ENCODE assay signal across 21 cellular contexts in the genomic region with DNA sequence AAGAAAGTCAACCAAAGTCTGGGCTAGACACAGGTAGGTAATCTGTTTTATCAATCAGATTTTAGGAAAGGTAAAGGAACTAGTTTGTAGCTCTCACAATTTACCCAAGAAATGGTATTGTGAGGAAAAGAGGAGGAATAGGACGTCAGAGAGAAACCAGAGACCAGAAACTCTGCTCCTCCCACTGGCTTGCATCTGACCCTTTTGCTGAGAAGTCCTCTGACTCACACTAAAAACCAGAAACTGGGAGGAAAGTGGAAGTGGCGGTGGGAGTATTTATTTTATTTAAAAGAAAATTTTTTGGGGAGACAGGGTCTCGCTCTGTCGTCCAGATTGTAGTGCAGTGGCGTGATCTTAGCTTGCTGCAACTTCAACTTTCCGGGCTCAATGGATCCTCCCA. TPM values are rescaled to one million over a fixed set of nuclear protein-coding genes. Genes with fewer than 3 reads are reported as not detected.
DNase-seq lines count a peak whose midpoint lies in the region; ATAC-seq and TF ChIP-seq lines count a peak whose summit lies in the region.
"Had no signal": no experiment of that assay in that cellular context is flagged by ENCODE, and none has a peak within 500 bp of the region (broad histone marks: within the 10 kb centered on the region; RNA-seq: fewer than 3 reads in every experiment).

No MANE protein-coding gene starts in this region.

- H3K14ac ChIP-seq in IMR-90 (replicated peaks; ENCODE audit: low read depth, low read length) (no peak overlapping the region), mesenchymal stem cell (ENCODE audit: low read length in 2 of 2) (no peak overlapping the region)

- H3K4ac ChIP-seq in IMR-90 (ENCODE audit: low read depth, low read length) (peak overlapping the region; percentile 78; the same call in 1 of the 2 replicates), mesenchymal stem cell (ENCODE audit: low read depth in 1 of 2, low read length in 2 of 2) (no peak overlapping the region)

- H4K20me1 ChIP-seq in IMR-90 (ENCODE audit: insufficient read depth, low read length), result no peaks in the 10 kb centered on the region

- H3K4me2 ChIP-seq in IMR-90 (ENCODE audit: low read depth, low read length) (peak overlapping the region; percentile 58; the same call in 1 of the 2 replicates), mesenchymal stem cell (ENCODE audit: low read length, poor library complexity, severe bottlenecking) (no peak overlapping the region)

- BruUV-seq in IMR-90 (replicated peaks; lab: Mats Ljungman, UMichigan), result no TSS peak

- peak; percentile 91 for ATAC-seq in IMR-90 (ENCODE audit: low read depth)
- no peak for ATAC-seq in GM18868 (IDR thresholded peaks at IDR 0.05; ENCODE audit: unreplicated experiment)
- ATAC-seq: activated CD8-positive, alpha-beta T cell treated with anti-CD3 and anti-CD28 coated beads, Interleukin-2, amount 10 ng/mL, durations not matched to agents 7 days and 5 days; left cardiac atrium; Panc1; stimulated activated naive CD8-positive, alpha-beta T cell treated with anti-CD3 and anti-CD28 coated beads, Interleukin-15, amount 100 ng/mL, for 72 hours had no signal

- no peak for TF ChIP-seq RAD21 in IMR-90 (IDR thresholded peaks at IDR 0.05; ENCODE audit: low read length)

- H3K4me3 ChIP-seq in IMR-90 (ENCODE audit: insufficient read depth, low read depth, low read length) (no peak overlapping the region), mesenchymal stem cell (ENCODE audit: insufficient read depth in 1 of 2, low read depth in 1 of 2, low read length in 2 of 2) (no peak overlapping the region)
- H3K4me3 ChIP-seq: vagina had no signal

- H3K4me1 ChIP-seq in IMR-90 (ENCODE audit: control insufficient read depth, insufficient read depth, low read length), result peaks cover 5% of the 10 kb centered on the region
- H3K4me1 ChIP-seq in mesenchymal stem cell (ENCODE audit: control insufficient read depth, insufficient read depth, low read depth, low read length), result peaks cover 7% of the 10 kb centered on the region
- H3K4me1 ChIP-seq: vagina had no signal

- intact Hi-C loops in IMR-90 (cut with micrococcal nuclease), result no loop called here

- H2AFZ ChIP-seq in IMR-90 (replicated peaks; ENCODE audit: low read length, poor library complexity) (no peak overlapping the region), mesenchymal stem cell (ENCODE audit: low read depth, low read length) (no peak overlapping the region)

- H3K79me1 ChIP-seq in IMR-90 (ENCODE audit: low read depth in 1 of 2, low read length in 2 of 2) (peaks cover 0 to 14% of the 10 kb centered on the region in 2 experiments; a peak in 2 of 4 replicates), mesenchymal stem cell (replicated peaks; ENCODE audit: low read length, poor library complexity, severe bottlenecking) (peaks cover 22% of the 10 kb centered on the region)

- H2BK120ac ChIP-seq in IMR-90 (ENCODE audit: low read depth, low read length), result no peak overlapping the region; the same call in 1 of the 2 replicates
- no peak overlapping the region for H2BK120ac ChIP-seq in mesenchymal stem cell (ENCODE audit: low read depth, low read length)

- H3K36me3 ChIP-seq in IMR-90 (ENCODE audit: control insufficient read depth, insufficient read depth, low read length), result peaks cover 14% of the 10 kb centered on the region
- peaks cover 33 to 37% of the 10 kb centered on the region in 2 experiments for H3K36me3 ChIP-seq in mesenchymal stem cell (ENCODE audit: control insufficient read depth in 1 of 2, insufficient read depth in 2 of 2, low read depth in 1 of 2, low read length in 2 of 2)

- WGBS in IMR-90 (ENCODE audit: extremely low coverage in 2 of 2, insufficient read length in 1 of 2), 2 experiments, result no CpG with 5 or more reads among the region's 6 CpGs
- 88% methylated on average over 5 of the region's 6 CpGs for WGBS in mesenchymal stem cell

- H3K23ac ChIP-seq in IMR-90 (ENCODE audit: low read depth, low read length), result no peak overlapping the region
- no peak overlapping the region for H3K23ac ChIP-seq in mesenchymal stem cell (ENCODE audit: low read length in 2 of 2)

- H2BK15ac ChIP-seq in IMR-90 (ENCODE audit: low read depth, low read length) (no peak overlapping the region), mesenchymal stem cell (ENCODE audit: low read depth, poor library complexity, severe bottlenecking) (no peak overlapping the region)

- TF ChIP-seq CTCF in IMR-90 (conservative IDR thresholded peaks at IDR 0.05; ENCODE audit: low read depth, low read length), result no peak

- H3K27me3 ChIP-seq in IMR-90 (ENCODE audit: control insufficient read depth, insufficient read depth, low read length) (no peaks in the 10 kb centered on the region), mesenchymal stem cell (ENCODE audit: control insufficient read depth in 1 of 2, insufficient read depth in 1 of 2, low read length in 2 of 2) (no peaks in the 10 kb centered on the region)
- H3K27me3 ChIP-seq: vagina had no signal

- no peak overlapping the region for H4K91ac ChIP-seq in IMR-90 (ENCODE audit: insufficient read depth, low read depth, low read length)
- H4K91ac ChIP-seq in mesenchymal stem cell (ENCODE audit: low read length), result no peak overlapping the region

- POLR2A ChIA-PET in IMR-90 (lab: Charles Lee; ENCODE audit: unreplicated experiment), result no interaction called here

- peak overlapping the region; percentile 24; the same call in 1 of the 2 replicates for H3K18ac ChIP-seq in IMR-90 (ENCODE audit: low read depth, low read length)
- H3K18ac ChIP-seq in mesenchymal stem cell (ENCODE audit: low read depth in 1 of 2, low read length in 2 of 2), result no peak overlapping the region

- in situ Hi-C loops in IMR-90 (cut with MboI; ENCODE audit: low sequenced_read_pairs), result no loop called here

- H3K56ac ChIP-seq in IMR-90 (ENCODE audit: extremely low read depth, insufficient read depth, low read length), result no peak overlapping the region

- peak overlapping the region; percentile 81 for H3K27ac ChIP-seq in IMR-90 (ENCODE audit: insufficient read depth, low read length)
- no peak overlapping the region for H3K27ac ChIP-seq in mesenchymal stem cell (ENCODE audit: low read length, poor library complexity, severe bottlenecking)
- H3K27ac ChIP-seq: vagina, VCaP had no signal

- CTCF ChIA-PET in IMR-90 (lab: Yijun Ruan, JAX), result no interaction called here

- dilution Hi-C loops in IMR-90 (cut with HindIII; ENCODE audit: low sequenced_read_pairs, unreplicated experiment), result no loop called here

- H2AK9ac ChIP-seq in IMR-90 (replicated peaks; ENCODE audit: low read depth, low read length, poor library complexity), result no peak overlapping the region

- DNase-seq in AG08396 (ENCODE audit: low spot score), result peak; percentile 56
- peak; percentile 88 for DNase-seq in IMR-90
- DNase-seq in astrocyte of the hippocampus (ENCODE audit: low read depth, low spot score), result peak; percentile 66
- DNase-seq in mesenchymal stem cell, result peak; percentile 76
- no peak for DNase-seq in DMS53 treated with DMSO at 0.1 percent for 48 hours (lab: John Stamatoyannopoulos, UW; ENCODE audit: unreplicated experiment)
- DNase-seq in DMS114 treated with DMSO at 0.1 percent for 48 hours (lab: John Stamatoyannopoulos, UW; ENCODE audit: unreplicated experiment), result no peak
- no peak for DNase-seq in HuH-7.5 (ENCODE audit: low spot score)
- DNase-seq: activated CD8-positive, alpha-beta T cell treated with anti-CD3 and anti-CD28 coated beads, Interleukin-2, amount 10 ng/mL, durations not matched to agents 7 days and 5 days; activated effector memory CD4-positive, alpha-beta T cell treated with anti-CD3 and anti-CD28 coated beads, Interleukin-2, amount 50 U/mL, for 16 hours; aorta; dermis blood vessel endothelial cell; DMS53; GOT3; left cardiac atrium; NCI-H2081 treated with DMSO at 0.1 percent for 48 hours; NCI-H69; stimulated activated naive CD8-positive, alpha-beta T cell treated with anti-CD3 and anti-CD28 coated beads, Interleukin-15, amount 100 ng/mL, for 72 hours had no signal

- H2AK5ac ChIP-seq in IMR-90 (ENCODE audit: low read depth, low read length) (peak overlapping the region; percentile 25; the same call in 1 of the 2 replicates), mesenchymal stem cell (ENCODE audit: low read length, severe bottlenecking) (no peak overlapping the region)

- no peak overlapping the region for H2BK12ac ChIP-seq in mesenchymal stem cell (ENCODE audit: low read length in 2 of 2)

- peaks cover 5% of the 10 kb centered on the region for H3K9me1 ChIP-seq in IMR-90 (ENCODE audit: insufficient read depth, low read length)

- H3K9ac ChIP-seq in IMR-90 (ENCODE audit: low read depth, low read length), result no peak overlapping the region
- H3K9ac ChIP-seq in mesenchymal stem cell (ENCODE audit: low read length), result no peak overlapping the region

- H4K8ac ChIP-seq in IMR-90 (ENCODE audit: low read depth in 2 of 2, low read length in 2 of 2), result peak overlapping the region; percentile 6 to 12; a peak in 2 of 4 replicates
- H4K8ac ChIP-seq in mesenchymal stem cell (ENCODE audit: low read length), result no peak overlapping the region

- H2BK5ac ChIP-seq in IMR-90 (ENCODE audit: low read depth, low read length, poor library complexity, severe bottlenecking), result peak overlapping the region; percentile 25
- H2BK5ac ChIP-seq in mesenchymal stem cell (ENCODE audit: low read depth, low read length, poor library complexity, severe bottlenecking), result no peak overlapping the region

- H3K9me3 ChIP-seq in IMR-90 (ENCODE audit: control insufficient read depth, insufficient read depth, low read length) (no peaks in the 10 kb centered on the region), mesenchymal stem cell (ENCODE audit: control insufficient read depth, low read length) (no peaks in the 10 kb centered on the region)
- H3K9me3 ChIP-seq: vagina had no signal

- H4K5ac ChIP-seq in IMR-90 (ENCODE audit: low read depth, low read length), result peak overlapping the region; percentile 81; the same call in 1 of the 2 replicates

- no peak overlapping the region for H2BK20ac ChIP-seq in IMR-90 (ENCODE audit: low read depth, low read length)

- TF ChIP-seq POLR2A in IMR-90 (IDR thresholded peaks at IDR 0.05; ENCODE audit: low read depth, low read length), result no peak

TF ChIP-seq in IMR-90, 13 proteins besides CTCF, POLR2A, EP300 and RAD21 (continues in another document):
- TF ChIP-seq FOS (IDR thresholded peaks at IDR 0.05; ENCODE audit: low read depth, low read length), result 0 out of 2 replicates have a peak, but pooled peaks have one; percentile 21

RNA-seq across cellular contexts. Expression of gene MNT, which starts 38.0 kb away (rescaled TPM):
- total RNA-seq in IMR-90 (2012; rRNA removed), result 1.4 and 1.9 TPM in 2 replicates
- polyA plus RNA-seq in IMR-90 (2012; rRNA removed), result 8.3 and 9.4 TPM in 2 replicates
- polyA plus RNA-seq in IMR-90 (2012; cell fraction: cytosol; rRNA removed), result 7.6 and 9.5 TPM in 2 replicates
- 48.6 and 60.0 TPM in 2 replicates for polyA plus RNA-seq in IMR-90 (2012; cell fraction: nucleus; rRNA removed; ENCODE audit: low replicate concordance)
- 21.1 TPM for polyA plus RNA-seq in mesenchymal stem cell (2013, experiment 1 of 2)
- polyA plus RNA-seq in mesenchymal stem cell (2013, experiment 2 of 2), result 19.7 TPM

Comparison
In these comparisons a context has a peak if more than half of its experiments do, and no peak if none do; other contexts are left out.
1. DNase-seq: peak in AG08396 (single experiment), IMR-90 (single experiment), astrocyte of the hippocampus (single experiment) and mesenchymal stem cell (single experiment); none in DMS53 treated with DMSO at 0.1 percent for 48 hours (single experiment), DMS114 treated with DMSO at 0.1 percent for 48 hours (single experiment) and HuH-7.5 (single experiment).